In the genomic region with DNA sequence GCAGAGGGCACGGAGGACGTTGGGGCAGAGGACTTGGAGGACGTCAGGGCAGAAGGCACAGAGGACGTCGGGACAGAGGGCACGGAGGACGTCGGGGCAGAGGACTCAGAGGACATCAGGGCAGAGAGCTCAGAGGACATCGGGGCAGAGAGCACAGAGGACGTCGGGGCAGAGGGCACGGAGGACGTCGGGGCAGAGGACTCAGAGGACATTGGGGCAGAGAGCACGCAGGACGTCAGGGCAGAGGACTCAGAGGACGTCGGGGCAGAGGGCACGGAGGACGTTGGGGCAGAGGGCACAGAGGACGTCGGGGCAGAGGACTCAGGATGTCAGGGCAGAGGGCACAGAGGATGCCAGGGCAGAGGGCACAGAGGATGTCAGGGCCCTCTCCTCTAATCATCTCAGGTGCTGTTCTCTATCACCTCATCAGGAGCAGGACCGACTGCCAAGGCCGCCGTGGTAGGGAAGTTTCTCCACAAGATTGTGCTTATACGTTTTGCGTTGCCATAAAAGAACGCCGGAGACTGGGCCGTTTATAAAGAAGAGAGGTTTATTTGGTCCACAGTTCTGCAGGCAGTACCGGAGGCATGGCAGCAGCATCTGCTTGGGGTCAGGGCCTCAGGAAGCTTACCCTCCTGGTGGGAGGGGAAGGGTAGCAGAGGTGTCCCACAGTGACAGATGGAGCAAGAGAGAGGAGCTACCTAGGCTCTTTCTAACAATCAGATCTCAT, we compare ENCODE assay signal across 17 cellular contexts. TPM values are rescaled to one million over a fixed set of nuclear protein-coding genes. Genes with fewer than 3 reads are reported as not detected.
DNase-seq lines count a peak whose midpoint lies in the region; FAIRE-seq and TF ChIP-seq lines count a peak whose summit lies in the region.
"Had no signal": no experiment of that assay in that cellular context is flagged by ENCODE, and none has a peak within 500 bp of the region (broad histone marks: within the 10 kb centered on the region; RNA-seq: fewer than 3 reads in every experiment).

No MANE protein-coding gene starts in this region.

- peaks cover 9% of the 10 kb centered on the region for H3K9me3 Mint-ChIP-seq in nephron progenitor cell
- H3K9me3 Mint-ChIP-seq: HFFc6 had no signal

- TF ChIP-seq POLR2A in spleen (IDR thresholded peaks at IDR 0.05) (no peak), GM12891 (IDR thresholded peaks at IDR 0.05; ENCODE audit: low read depth, low read length) (no peak), transverse colon (IDR thresholded peaks at IDR 0.05) (no peak)

- H3K36me3 Mint-ChIP-seq in nephron progenitor cell (ENCODE audit: low read depth): no peaks in the 10 kb centered on the region

- H3K27me3 ChIP-seq in H7 (ENCODE audit: control insufficient read depth, insufficient read depth, low read length) (no peaks in the 10 kb centered on the region), spleen (replicated peaks in 1 of 7) (no peaks in the 10 kb centered on the region), transverse colon (no peaks in the 10 kb centered on the region)

- 85 to 89% (median 87%) methylated on average over 30 to 31 of the region's 31 CpGs for WGBS in spleen, 5 donors
- 85% methylated on average over 22 to 31 of the region's 31 CpGs for WGBS in transverse colon (ENCODE audit: low coverage in 1 of 2), 2 donors

- H3K4me3 ChIP-seq in H7 (ENCODE audit: insufficient read depth, low read depth, low read length) (no peak overlapping the region), coronary artery (no peak overlapping the region), spleen (no peak overlapping the region), transverse colon (no peak overlapping the region)
- H3K4me3 ChIP-seq: PC-9 had no signal

- H3K4me1 Mint-ChIP-seq in nephron progenitor cell: peaks cover 34% of the 10 kb centered on the region

- TF ChIP-seq CTCF in coronary artery (IDR thresholded peaks at IDR 0.05): no peak
- no peak for TF ChIP-seq CTCF in nephron progenitor cell (IDR thresholded peaks at IDR 0.05)
- no peak for TF ChIP-seq CTCF in spleen (IDR thresholded peaks at IDR 0.05 in 8 of 11, conservative IDR thresholded peaks at IDR 0.05 in 3 of 11)
- TF ChIP-seq CTCF in transverse colon (IDR thresholded peaks at IDR 0.05): no peak

- peaks cover 12% of the 10 kb centered on the region for H3K27me3 Mint-ChIP-seq in nephron progenitor cell (ENCODE audit: low read depth, poor library complexity)

- no peak overlapping the region for H3K4me3 Mint-ChIP-seq in nephron progenitor cell
- H3K4me3 Mint-ChIP-seq: HFFc6 had no signal

- in situ Hi-C loops in transverse colon (cut with MboI; ENCODE audit: low pct_ligation_motif_present in 1 of 4, low pct_unique_long_range_greater_than_20kb in 1 of 4, low sequenced_read_pairs in 3 of 4): no loop called here

- no peak for FAIRE-seq in GM12891 (lab: Jason Lieb, UNC)
- FAIRE-seq: G401.6 had no signal

- intact Hi-C loops in spleen (cut with DNase I; ENCODE audit: low total_unique reads) (no loop called here), transverse colon (cut with DNase I; ENCODE audit: low total_unique reads) (no loop called here)

- H3K36me3 ChIP-seq in H7 (replicated peaks; ENCODE audit: control insufficient read depth, insufficient read depth, low read length) (no peaks in the 10 kb centered on the region), spleen (no peaks in the 10 kb centered on the region), transverse colon (no peaks in the 10 kb centered on the region)

- TF ChIP-seq EP300 in transverse colon (IDR thresholded peaks at IDR 0.05; ENCODE audit: low read depth): no peak

- H3K27ac ChIP-seq in coronary artery: no peak overlapping the region
- no peak overlapping the region for H3K27ac ChIP-seq in spleen
- no peak overlapping the region for H3K27ac ChIP-seq in transverse colon
- H3K27ac ChIP-seq: PC-9 had no signal

- H3K27ac Mint-ChIP-seq in nephron progenitor cell: peak overlapping the region; percentile 59
- H3K27ac Mint-ChIP-seq: HFFc6 had no signal

- no peaks in the 10 kb centered on the region for H3K9me3 ChIP-seq in spleen
- no peaks in the 10 kb centered on the region for H3K9me3 ChIP-seq in transverse colon

- peak; percentile 25 for DNase-seq in H7
- peak; percentile 64 for DNase-seq in coronary artery (ENCODE audit: low spot score)
- no peak for DNase-seq in nephron progenitor cell
- DNase-seq in spleen: peak; percentile 58
- DNase-seq in GM12891 (ENCODE audit: insufficient read length, low spot score): no peak
- DNase-seq in cerebellar nuclear complex (lab: John Stamatoyannopoulos, UW): no peak
- no peak for DNase-seq in transverse colon
- DNase-seq: C1 segment of cervical spinal cord, DND-41, GOT3, HFFc6, KG1, NCI-H1436 treated with DMSO at 0.1 percent for 48 hours, NCI-H2029 treated with DMSO at 0.1 percent for 48 hours, PC-9 had no signal

- H3K4me1 ChIP-seq in spleen: peaks cover 0 to 10% (median 0%) of the 10 kb centered on the region in 6 donors
- H3K4me1 ChIP-seq in transverse colon: no peaks in the 10 kb centered on the region

TF ChIP-seq in GM12891, 5 proteins besides CTCF, POLR2A, EP300 and RAD21:
- TF ChIP-seq POU2F2 (IDR thresholded peaks at IDR 0.05; ENCODE audit: low read depth, low read length) (no peak), SPI1 (IDR thresholded peaks at IDR 0.05; ENCODE audit: low read depth, low read length) (no peak), POLR2AphosphoS5 (IDR thresholded peaks at IDR 0.05; ENCODE audit: low read depth, low read length) (no peak), PAX5 (IDR thresholded peaks at IDR 0.05; ENCODE audit: insufficient read depth, low read length, severe bottlenecking) (no peak), TAF1 (IDR thresholded peaks at IDR 0.05; ENCODE audit: low read depth, low read length) (no peak)

RNA-seq across cellular contexts. Expression of a gene that starts 29.4 kb away (rescaled TPM):
- total RNA-seq in H7 (2014; rRNA removed; shearing (Covaris generic)): 1.7 and 2.2 TPM in 2 replicates
- total RNA-seq in spleen (100 to 1,000 TPM in 1 of 7 donors, 10 to 100 TPM in 6; 44.0 to 101 (median 64.5) TPM), transverse colon (10 to 100 TPM in 2 of 4 donors, 1 to 10 TPM in 2; 6.0 to 20.9 (median 13.5) TPM)
- 10 to 100 TPM in 1 of 3 donors, 1 to 10 TPM in 2; 4.0 to 16.8 (median 4.4) TPM for polyA plus RNA-seq in spleen
- polyA plus RNA-seq in GM12891 (2012; ENCODE audit: low read depth, missing spikeins): not detected
- total RNA-seq: NCI-H460, PC-9 had no signal

Comparison
In these comparisons a context has a peak if more than half of its experiments do, and no peak if none do; other contexts are left out.
1. DNase-seq: peak in H7 (single experiment), coronary artery (single experiment) and spleen (single experiment); none in nephron progenitor cell (single experiment), GM12891 (single experiment), cerebellar nuclear complex (0 of 2) and transverse colon (single experiment).